16 cellular contexts compared by ENCODE assay signal in the genomic region with DNA sequence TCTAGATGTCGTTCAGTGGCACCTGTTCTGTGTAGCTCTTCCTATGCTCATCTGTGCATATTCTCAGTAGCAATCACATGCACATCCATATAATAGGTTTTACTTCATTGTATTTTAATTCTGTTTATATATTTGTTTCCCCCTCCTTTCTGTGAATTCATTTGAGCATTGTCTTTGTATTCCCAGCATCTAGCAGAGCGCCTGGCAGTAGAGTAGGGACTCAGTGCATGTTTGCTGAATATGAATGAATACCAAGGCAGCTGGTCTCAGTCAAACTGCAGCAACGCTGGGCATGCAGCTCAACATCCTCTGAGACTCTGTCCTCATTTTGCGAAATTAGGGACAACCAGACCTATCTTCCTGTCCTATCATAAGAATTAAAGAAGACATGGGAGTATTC.
DNase-seq lines count a peak whose midpoint lies in the region; ATAC-seq and TF ChIP-seq lines count a peak whose summit lies in the region.
"Had no signal": no experiment of that assay in that cellular context is flagged by ENCODE, and none has a peak within 500 bp of the region (broad histone marks: within the 10 kb centered on the region; RNA-seq: fewer than 3 reads in every experiment).

No MANE protein-coding gene starts in this region.

- H3K36me3 ChIP-seq in mesodermal cell (ENCODE audit: control insufficient read depth, insufficient read depth, low read length) = no peaks in the 10 kb centered on the region
- H3K36me3 ChIP-seq: MG63, Peyer's patch had no signal

- peak in 8 of 14 donors; percentile 28 to 75 (median 48) for DNase-seq in C1 segment of cervical spinal cord (lab: John Stamatoyannopoulos, UW)
- DNase-seq in posterior cingulate gyrus = peak; percentile 25 to 88 (median 46)
- DNase-seq in cortex of kidney (lab: John Stamatoyannopoulos, UW) = no peak
- no peak for DNase-seq in right cardiac atrium
- DNase-seq in foreskin keratinocyte = no peak
- DNase-seq: Caco-2, H7, MG63, NCI-H1694, NCI-H2171, Peyer's patch had no signal

- H3K9me3 ChIP-seq in mesodermal cell (ENCODE audit: control insufficient read depth, low read length) (peaks cover 8% of the 10 kb centered on the region), right cardiac atrium (ENCODE audit: control insufficient read depth, low read length) (no peaks in the 10 kb centered on the region)
- H3K9me3 ChIP-seq: A549, Caco-2, MG63, Peyer's patch had no signal

- WGBS in mesodermal cell (ENCODE audit: insufficient coverage in 2 of 2), 2 experiments = 50 to 83% methylated on average over 1 to 2 of the region's 4 CpGs
- 79% methylated on average over 4 of the region's 4 CpGs for WGBS in right cardiac atrium

- ATAC-seq in GM18907 (IDR thresholded peaks at IDR 0.05; ENCODE audit: unreplicated experiment) (no peak), right cardiac atrium (no peak), foreskin keratinocyte (no peak)
- ATAC-seq: A549 had no signal

- intact Hi-C loops in posterior cingulate gyrus (cut with DNase I) = loop anchor here (5.0 to 10.0 kb wide), 3 partner anchors 74 to 326 kb away; no protein-coding TSS in a partner anchor
- intact Hi-C loops in right cardiac atrium (cut with DNase I) = no loop called here

- no peak overlapping the region for H3K4me3 ChIP-seq in mesodermal cell (ENCODE audit: extremely low read depth, insufficient read depth, low read length, poor library complexity, severe bottlenecking)
- H3K4me3 ChIP-seq in right cardiac atrium (ENCODE audit: low read length) = no peak overlapping the region
- H3K4me3 ChIP-seq: A549, MG63, Peyer's patch had no signal

- H3K4me1 ChIP-seq in mesodermal cell (ENCODE audit: control insufficient read depth, insufficient read depth, low read length, poor library complexity, severe bottlenecking) (peaks cover 10% of the 10 kb centered on the region), right cardiac atrium (ENCODE audit: control insufficient read depth, insufficient read depth, low read length) (peaks cover 2% of the 10 kb centered on the region), foreskin keratinocyte (no peaks in the 10 kb centered on the region)

- H3K27ac ChIP-seq in cingulate gyrus (ENCODE audit: low read depth, low read length) = peak overlapping the region; percentile 57
- peak overlapping the region; percentile 29 for H3K27ac ChIP-seq in mesodermal cell (ENCODE audit: low read depth, low read length, severe bottlenecking)
- no peak overlapping the region for H3K27ac ChIP-seq in right cardiac atrium (ENCODE audit: low read length)
- H3K27ac ChIP-seq in foreskin keratinocyte = no peak overlapping the region
- H3K27ac ChIP-seq: A549, KMS-11, Peyer's patch had no signal

- TF ChIP-seq CTCF in foreskin keratinocyte (conservative IDR thresholded peaks at IDR 0.05) = no peak

- H3K27me3 ChIP-seq in right cardiac atrium (ENCODE audit: control insufficient read depth, insufficient read depth) (no peaks in the 10 kb centered on the region), foreskin keratinocyte (no peaks in the 10 kb centered on the region)
- H3K27me3 ChIP-seq: MG63, Peyer's patch had no signal

Comparison
In these comparisons a context has a peak if more than half of its experiments do, and no peak if none do; other contexts are left out.
1. DNase-seq: peak in C1 segment of cervical spinal cord (8 of 14) and posterior cingulate gyrus (10 of 10); none in cortex of kidney (single experiment), right cardiac atrium (0 of 3) and foreskin keratinocyte (0 of 2).
2. H3K27ac ChIP-seq: peak in cingulate gyrus (single experiment) and mesodermal cell (single experiment); none in right cardiac atrium (single experiment) and foreskin keratinocyte (single experiment).